In the genomic region with DNA sequence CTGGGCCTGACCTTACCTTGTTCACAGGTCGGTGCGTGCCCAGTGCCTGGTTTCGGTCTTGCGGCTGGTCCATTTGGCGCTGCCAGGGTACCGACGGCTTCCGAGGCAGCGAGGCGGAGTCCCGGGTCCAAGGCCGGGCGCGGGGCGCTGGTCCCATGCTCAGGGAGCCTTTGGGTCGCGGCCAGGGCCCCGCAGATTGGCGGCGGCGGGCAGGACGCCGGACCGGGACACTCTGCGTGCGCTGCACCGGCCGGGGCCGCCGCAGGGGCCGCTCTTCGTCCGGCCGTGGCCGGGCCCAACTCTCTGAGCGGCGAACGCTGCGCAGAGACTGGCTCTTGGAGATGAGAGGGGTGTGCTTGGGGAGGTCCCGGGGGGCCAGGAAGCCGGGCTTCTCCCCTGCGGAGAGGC, we compare ENCODE assay signal across 6 cellular contexts.
A peak's percentile ranks its signal among the peaks of the same experiment; 100 is the strongest.
DNase-seq lines count a peak whose midpoint lies in the region; ATAC-seq and TF ChIP-seq lines count a peak whose summit lies in the region.

No MANE protein-coding gene starts in this region.

- ATAC-seq in SK-N-SH treated with all-trans-retinoic acid at 6 μM for 48 hours (peak; percentile 58), GM18867 (IDR thresholded peaks at IDR 0.05; ENCODE audit: unreplicated experiment) (no peak)
- no peak for ATAC-seq in stimulated activated naive B cell treated with anti-CD40 and anti-IgM and Interleukin-4, amounts not matched to agents 10 μg/mL and 1 μg/mL and 100 μg/mL, for 72 hours (replicated peaks)
- no peak for ATAC-seq in stimulated activated naive CD8-positive, alpha-beta T cell treated with anti-CD3 and anti-CD28 coated beads, Interleukin-15, Interleukin-2, amounts not matched to agents 100 U/mL and 50 U/mL, for 24 hours

- H3K27me3 Mint-ChIP-seq in stimulated activated naive B cell treated with anti-CD40 and anti-IgM and Interleukin-4, amounts not matched to agents 10 μg/mL and 1 μg/mL and 100 μg/mL, for 72 hours = no peaks in the 10 kb centered on the region

- H3K36me3 Mint-ChIP-seq in stimulated activated naive B cell treated with anti-CD40 and anti-IgM and Interleukin-4, amounts not matched to agents 10 μg/mL and 1 μg/mL and 100 μg/mL, for 72 hours = peaks cover 53 to 73% of the 10 kb centered on the region in 2 donors

- no peak overlapping the region for H3K4me3 Mint-ChIP-seq in stimulated activated naive B cell treated with anti-CD40 and anti-IgM and Interleukin-4, amounts not matched to agents 10 μg/mL and 1 μg/mL and 100 μg/mL, for 72 hours

- H3K27ac ChIP-seq in skin epidermis = peak overlapping the region in 5 of 21 experiments; percentile 12 to 36 (median 18)

- H3K4me3 ChIP-seq in skin epidermis = peak overlapping the region; percentile 3 to 33 (median 14)

- H3K4me1 Mint-ChIP-seq in stimulated activated naive B cell treated with anti-CD40 and anti-IgM and Interleukin-4, amounts not matched to agents 10 μg/mL and 1 μg/mL and 100 μg/mL, for 72 hours = peaks cover 22% of the 10 kb centered on the region in 2 donors

- no peak overlapping the region for H3K27ac Mint-ChIP-seq in stimulated activated naive B cell treated with anti-CD40 and anti-IgM and Interleukin-4, amounts not matched to agents 10 μg/mL and 1 μg/mL and 100 μg/mL, for 72 hours

- peak; percentile 78 for DNase-seq in hepatic stellate cell (ENCODE audit: low spot score)
- DNase-seq in stimulated activated naive B cell treated with anti-CD40 and anti-IgM and Interleukin-4, amounts not matched to agents 10 μg/mL and 1 μg/mL and 100 μg/mL, for 72 hours = no peak
- no peak for DNase-seq in stimulated activated naive CD8-positive, alpha-beta T cell treated with anti-CD3 and anti-CD28 coated beads, Interleukin-15, Interleukin-2, amounts not matched to agents 100 U/mL and 50 U/mL, for 24 hours

- H3K9me3 Mint-ChIP-seq in stimulated activated naive B cell treated with anti-CD40 and anti-IgM and Interleukin-4, amounts not matched to agents 10 μg/mL and 1 μg/mL and 100 μg/mL, for 72 hours = peaks cover 3 to 10% of the 10 kb centered on the region in 2 donors

TF ChIP-seq in SK-N-SH treated with all-trans-retinoic acid at 6 μM for 48 hours, 23 proteins besides CTCF, POLR2A, EP300 and RAD21:
- TF ChIP-seq GLIS3 (CRISPR knock-in tag; IDR thresholded peaks at IDR 0.05) = no peak
- no peak for TF ChIP-seq ZFP3 (CRISPR knock-in tag; IDR thresholded peaks at IDR 0.05)
- TF ChIP-seq PPARA (CRISPR knock-in tag; IDR thresholded peaks at IDR 0.05; ENCODE audit: borderline replicate concordance) = no peak
- no peak for TF ChIP-seq ESRRG (CRISPR knock-in tag; IDR thresholded peaks at IDR 0.05)
- TF ChIP-seq RARB (CRISPR knock-in tag; IDR thresholded peaks at IDR 0.05) = no peak
- no peak for TF ChIP-seq ZFP30 (CRISPR knock-in tag; IDR thresholded peaks at IDR 0.05)
- no peak for TF ChIP-seq PATZ1 (CRISPR knock-in tag; IDR thresholded peaks at IDR 0.05; ENCODE audit: borderline replicate concordance)
- TF ChIP-seq TSHZ2 (CRISPR knock-in tag; IDR thresholded peaks at IDR 0.05) = no peak
- no peak for TF ChIP-seq BACH2 (CRISPR knock-in tag; IDR thresholded peaks at IDR 0.05; ENCODE audit: borderline replicate concordance)
- TF ChIP-seq OSR1 (CRISPR knock-in tag; IDR thresholded peaks at IDR 0.05) = no peak
- no peak for TF ChIP-seq ZNF70 (CRISPR knock-in tag; IDR thresholded peaks at IDR 0.05)
- TF ChIP-seq POU6F1 (CRISPR knock-in tag; IDR thresholded peaks at IDR 0.05; ENCODE audit: borderline replicate concordance, low read depth) = no peak
- no peak for TF ChIP-seq ARNTL (CRISPR knock-in tag; IDR thresholded peaks at IDR 0.05; ENCODE audit: borderline replicate concordance, low read depth)
- TF ChIP-seq TOX (CRISPR knock-in tag; IDR thresholded peaks at IDR 0.05; ENCODE audit: borderline replicate concordance) = no peak
- TF ChIP-seq ZC3H10 (CRISPR knock-in tag; IDR thresholded peaks at IDR 0.05) = no peak
- TF ChIP-seq, protein P1, sequence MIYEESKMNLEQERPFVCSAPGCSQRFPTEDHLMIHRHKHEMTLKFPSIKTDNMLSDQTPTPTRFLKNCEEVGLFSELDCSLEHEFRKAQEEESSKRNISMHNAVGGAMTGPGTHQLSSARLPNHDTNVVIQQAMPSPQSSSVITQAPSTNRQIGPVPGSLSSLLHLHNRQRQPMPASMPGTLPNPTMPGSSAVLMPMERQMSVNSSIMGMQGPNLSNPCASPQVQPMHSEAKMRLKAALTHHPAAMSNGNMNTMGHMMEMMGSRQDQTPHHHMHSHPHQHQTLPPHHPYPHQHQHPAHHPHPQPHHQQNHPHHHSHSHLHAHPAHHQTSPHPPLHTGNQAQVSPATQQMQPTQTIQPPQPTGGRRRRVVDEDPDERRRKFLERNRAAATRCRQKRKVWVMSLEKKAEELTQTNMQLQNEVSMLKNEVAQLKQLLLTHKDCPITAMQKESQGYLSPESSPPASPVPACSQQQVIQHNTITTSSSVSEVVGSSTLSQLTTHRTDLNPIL (CRISPR knock-in tag; IDR thresholded peaks at IDR 0.05; ENCODE audit: low read depth) = no peak
- TF ChIP-seq TCF4 (CRISPR knock-in tag; IDR thresholded peaks at IDR 0.05; ENCODE audit: borderline replicate concordance) = no peak
- TF ChIP-seq CSDC2 (CRISPR knock-in tag; IDR thresholded peaks at IDR 0.05) = no peak
